8 cellular contexts compared by ENCODE assay signal in the genomic region with DNA sequence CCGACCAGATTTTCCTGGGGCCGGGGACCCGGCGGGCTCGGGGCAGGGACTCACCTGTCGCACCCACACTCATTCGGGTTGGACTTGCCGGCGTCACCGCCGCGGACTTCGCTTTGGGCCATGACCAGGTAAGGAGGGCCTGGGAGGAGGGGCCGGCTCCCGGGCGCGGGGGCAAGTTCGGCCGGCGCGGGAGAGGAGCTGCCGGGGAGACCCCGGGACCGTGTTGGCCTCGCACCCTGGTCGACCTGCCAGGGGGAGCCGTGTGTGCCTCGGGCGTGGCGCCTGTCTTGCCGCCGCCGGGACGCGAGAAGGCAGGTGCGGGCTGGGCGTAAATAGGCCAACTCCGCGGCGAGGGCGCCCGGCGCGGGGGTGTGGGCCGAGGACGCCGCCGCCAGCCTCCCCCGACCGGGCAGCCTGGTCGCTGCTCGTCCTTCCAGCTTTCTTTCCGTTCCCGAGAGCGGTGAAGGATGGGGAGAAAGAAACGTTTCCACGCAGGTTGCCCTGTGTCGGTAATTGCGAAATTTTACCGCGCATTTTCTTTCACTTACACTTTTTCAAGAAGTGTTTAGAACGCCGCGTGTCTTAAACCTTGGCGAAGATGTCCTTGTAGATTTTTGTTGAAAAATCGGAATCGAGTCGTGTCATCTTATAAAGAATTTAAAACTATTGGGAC. TPM values are rescaled to one million over a fixed set of nuclear protein-coding genes. Genes with fewer than 3 reads are reported as not detected.
DNase-seq lines count a peak whose midpoint lies in the region; ATAC-seq, FAIRE-seq and TF ChIP-seq lines count a peak whose summit lies in the region.

No MANE protein-coding gene starts in this region.

- H3K4me2 ChIP-seq in HCT116 (ENCODE audit: low read length), result peak overlapping the region; percentile 80

- H3K27ac Mint-ChIP-seq in CD14-positive monocyte, result peak overlapping the region; percentile 24 to 99 (median 99)
- H3K27ac Mint-ChIP-seq in MCF 10A (ENCODE audit: low read depth, unreplicated experiment), result peak overlapping the region; percentile 100

- H3K9me2 ChIP-seq in HCT116 (ENCODE audit: insufficient read depth), result no peaks in the 10 kb centered on the region

- intact Hi-C loops in CD14-positive monocyte (cut with micrococcal nuclease) (loop anchor here (5.0 kb wide), 1 partner anchor 350 kb away; no protein-coding TSS in a partner anchor), HCT116 (cut with micrococcal nuclease) (loop anchor here (1.0 to 2.0 kb wide), 2 partner anchors 251 to 309 kb away; a partner anchor contains a TSS), MCF 10A (cut with micrococcal nuclease) (loop anchor here (5.0 kb wide), 1 partner anchor 250 kb away; a partner anchor contains a TSS)

- RAD21 ChIA-PET in HCT116 (lab: Charles Lee; ENCODE audit: low non-redundant PET in 1 of 2, low total read pairs in 2 of 2, uncharacterized antibody in 2 of 2, unreplicated experiment in 2 of 2), result no interaction called here

- peak overlapping the region; percentile 98 for H3K27ac ChIP-seq in HCT116 (ENCODE audit: low read depth, low read length)

- H3K4me3 ChIP-seq in HCT116 (replicated peaks in 1 of 2; ENCODE audit: low read depth in 1 of 2, low read length in 2 of 2), result peak overlapping the region; percentile 93 to 98

- peaks cover 6 to 21% of the 10 kb centered on the region in 2 experiments; a peak in 3 of 4 replicates for H3K4me1 ChIP-seq in HCT116 (ENCODE audit: control insufficient read depth in 1 of 2, insufficient read depth in 2 of 2, low read length in 2 of 2)

- no peak for TF ChIP-seq RAD21 in HCT116 (IDR thresholded peaks at IDR 0.05; ENCODE audit: low read depth)

- no peaks in the 10 kb centered on the region for H3K9me3 ChIP-seq in HCT116 (ENCODE audit: control insufficient read depth in 1 of 2, insufficient read depth in 1 of 2, low read depth in 1 of 2, low read length in 2 of 2)

- H3K4me3 Mint-ChIP-seq in CD14-positive monocyte (peak overlapping the region; percentile 97), MCF 10A (ENCODE audit: unreplicated experiment) (peak overlapping the region; percentile 69)

- no peak for DNase-seq in CD14-positive monocyte (ENCODE audit: low spot score)
- no peak for DNase-seq in HCT116 (ENCODE audit: low read depth, low spot score)
- peak; percentile 27 for DNase-seq in SW480 (ENCODE audit: low spot score)
- peak; percentile 24 for DNase-seq in MCF 10A (ENCODE audit: unreplicated experiment)
- DNase-seq in iris pigment epithelial cell (ENCODE audit: low read depth), result peak; percentile 31
- peak; percentile 14 for DNase-seq in stimulated activated CD4-positive, alpha-beta T cell treated with anti-CD3 and anti-CD28 coated beads, Interleukin-2, amount 100 ng/mL, for 4 hours (ENCODE audit: low read depth)
- no peak for DNase-seq in HTR-8/SVneo (ENCODE audit: insufficient read length, low spot score)

- BruUV-seq in HCT116 (replicated peaks; lab: Mats Ljungman, UMichigan), result no TSS peak
- no TSS peak for BruUV-seq in MCF 10A (replicated peaks; lab: Mats Ljungman, UMichigan)

- H3K27me3 ChIP-seq in HCT116 (ENCODE audit: insufficient read depth, low read length), result no peaks in the 10 kb centered on the region

- peaks cover 7 to 20% of the 10 kb centered on the region in 2 experiments for H3K36me3 ChIP-seq in HCT116 (ENCODE audit: control insufficient read depth in 1 of 2, insufficient read depth in 2 of 2, low read length in 2 of 2)

- H3K9ac ChIP-seq in HCT116 (ENCODE audit: low read length), result peak overlapping the region; percentile 99

- no peak for ATAC-seq in HCT116
- ATAC-seq in HG03469 (IDR thresholded peaks at IDR 0.05; ENCODE audit: unreplicated experiment), result no peak

- POLR2A ChIA-PET in HCT116 (lab: Charles Lee), result no interaction called here
- POLR2A ChIA-PET in MCF 10A (lab: Yijun Ruan, JAX), result interaction anchor here (0.6 to 3.1 kb wide), 12 partner anchors 8 to 884 kb away, joined by 3 to 28 read pairs (median 3); a partner anchor contains a TSS

- H3K9me3 Mint-ChIP-seq in CD14-positive monocyte, result no peaks in the 10 kb centered on the region
- no peaks in the 10 kb centered on the region for H3K9me3 Mint-ChIP-seq in MCF 10A (ENCODE audit: unreplicated experiment)

- peaks cover 18% of the 10 kb centered on the region; the same call in 1 of the 2 replicates for H4K20me1 ChIP-seq in HCT116 (ENCODE audit: insufficient read depth)

- H2AFZ ChIP-seq in HCT116 (ENCODE audit: low read depth, low read length, poor library complexity, severe bottlenecking), result no peak overlapping the region

- H3K4me1 Mint-ChIP-seq in CD14-positive monocyte, result peaks cover 34% of the 10 kb centered on the region
- H3K4me1 Mint-ChIP-seq in MCF 10A (ENCODE audit: insufficient read depth, unreplicated experiment), result peaks cover 24% of the 10 kb centered on the region

- no peak for TF ChIP-seq POLR2A in HCT116 (IDR thresholded peaks at IDR 0.05; ENCODE audit: borderline replicate concordance, extremely low read depth, insufficient read depth, insufficient read length)

- H3K27me3 Mint-ChIP-seq in CD14-positive monocyte (ENCODE audit: low read depth in 3 of 3), result peaks cover 0 to 2% (median 2%) of the 10 kb centered on the region in 3 donors
- no peaks in the 10 kb centered on the region for H3K27me3 Mint-ChIP-seq in MCF 10A (ENCODE audit: insufficient read depth, unreplicated experiment)

- peaks cover 11 to 13% of the 10 kb centered on the region in 2 donors for H3K36me3 Mint-ChIP-seq in CD14-positive monocyte
- H3K36me3 Mint-ChIP-seq in MCF 10A (ENCODE audit: insufficient read depth, unreplicated experiment), result peaks cover 15% of the 10 kb centered on the region

- CTCF ChIA-PET in HCT116 (lab: Charles Lee) (no interaction called here), MCF 10A (lab: Yijun Ruan, JAX) (interaction anchor here (1.0 kb wide), 1 partner anchor 10 kb away, joined by 4 read pairs; no protein-coding TSS in a partner anchor)

- TF ChIP-seq CTCF in CD14-positive monocyte (IDR thresholded peaks at IDR 0.05), result no peak
- no peak for TF ChIP-seq CTCF in HCT116 (IDR thresholded peaks at IDR 0.05 in 2 of 3, conservative IDR thresholded peaks at IDR 0.05 in 1 of 3; ENCODE audit: borderline replicate concordance in 1 of 3, insufficient read depth in 1 of 3, low read depth in 2 of 3, low read length in 2 of 3)
- TF ChIP-seq CTCF in MCF 10A (IDR thresholded peaks at IDR 0.05; ENCODE audit: unreplicated experiment), result no peak

- H3K79me2 ChIP-seq in HCT116 (ENCODE audit: insufficient read depth, low read length), result peaks cover 64% of the 10 kb centered on the region

- FAIRE-seq in HTR-8/SVneo (lab: Jason Lieb, UNC), result no peak

TF ChIP-seq in HCT116, 20 proteins besides CTCF, POLR2A, EP300 and RAD21 (continues in another document):
- no peak for TF ChIP-seq FOSL1 (IDR thresholded peaks at IDR 0.05; ENCODE audit: low read depth)
- TF ChIP-seq, protein P1, sequence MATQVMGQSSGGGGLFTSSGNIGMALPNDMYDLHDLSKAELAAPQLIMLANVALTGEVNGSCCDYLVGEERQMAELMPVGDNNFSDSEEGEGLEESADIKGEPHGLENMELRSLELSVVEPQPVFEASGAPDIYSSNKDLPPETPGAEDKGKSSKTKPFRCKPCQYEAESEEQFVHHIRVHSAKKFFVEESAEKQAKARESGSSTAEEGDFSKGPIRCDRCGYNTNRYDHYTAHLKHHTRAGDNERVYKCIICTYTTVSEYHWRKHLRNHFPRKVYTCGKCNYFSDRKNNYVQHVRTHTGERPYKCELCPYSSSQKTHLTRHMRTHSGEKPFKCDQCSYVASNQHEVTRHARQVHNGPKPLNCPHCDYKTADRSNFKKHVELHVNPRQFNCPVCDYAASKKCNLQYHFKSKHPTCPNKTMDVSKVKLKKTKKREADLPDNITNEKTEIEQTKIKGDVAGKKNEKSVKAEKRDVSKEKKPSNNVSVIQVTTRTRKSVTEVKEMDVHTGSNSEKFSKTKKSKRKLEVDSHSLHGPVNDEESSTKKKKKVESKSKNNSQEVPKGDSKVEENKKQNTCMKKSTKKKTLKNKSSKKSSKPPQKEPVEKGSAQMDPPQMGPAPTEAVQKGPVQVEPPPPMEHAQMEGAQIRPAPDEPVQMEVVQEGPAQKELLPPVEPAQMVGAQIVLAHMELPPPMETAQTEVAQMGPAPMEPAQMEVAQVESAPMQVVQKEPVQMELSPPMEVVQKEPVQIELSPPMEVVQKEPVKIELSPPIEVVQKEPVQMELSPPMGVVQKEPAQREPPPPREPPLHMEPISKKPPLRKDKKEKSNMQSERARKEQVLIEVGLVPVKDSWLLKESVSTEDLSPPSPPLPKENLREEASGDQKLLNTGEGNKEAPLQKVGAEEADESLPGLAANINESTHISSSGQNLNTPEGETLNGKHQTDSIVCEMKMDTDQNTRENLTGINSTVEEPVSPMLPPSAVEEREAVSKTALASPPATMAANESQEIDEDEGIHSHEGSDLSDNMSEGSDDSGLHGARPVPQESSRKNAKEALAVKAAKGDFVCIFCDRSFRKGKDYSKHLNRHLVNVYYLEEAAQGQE (IDR thresholded peaks at IDR 0.05; ENCODE audit: low read depth), result no peak
- TF ChIP-seq ZFX (IDR thresholded peaks at IDR 0.05), result peak; percentile 84
- TF ChIP-seq SRF (IDR thresholded peaks at IDR 0.05; ENCODE audit: low read depth), result no peak
- TF ChIP-seq TCF7L2 (IDR thresholded peaks at IDR 0.05; ENCODE audit: borderline replicate concordance, extremely low read depth, insufficient read depth, insufficient read length), result no peak
- TF ChIP-seq CEBPB (IDR thresholded peaks at IDR 0.05; ENCODE audit: low read depth), result no peak
- TF ChIP-seq, protein P2, sequence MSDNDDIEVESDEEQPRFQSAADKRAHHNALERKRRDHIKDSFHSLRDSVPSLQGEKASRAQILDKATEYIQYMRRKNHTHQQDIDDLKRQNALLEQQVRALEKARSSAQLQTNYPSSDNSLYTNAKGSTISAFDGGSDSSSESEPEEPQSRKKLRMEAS (IDR thresholded peaks at IDR 0.05), result no peak
- TF ChIP-seq SP1 (IDR thresholded peaks at IDR 0.05; ENCODE audit: low read depth), result no peak
- no peak for TF ChIP-seq POLR2AphosphoS5 (IDR thresholded peaks at IDR 0.05; ENCODE audit: low read depth, low read length)
- 0 out of 2 replicates have a peak, but pooled peaks have one; percentile 7 for TF ChIP-seq EGR1 (IDR thresholded peaks at IDR 0.05; ENCODE audit: low read depth)
- no peak for TF ChIP-seq EZH2phosphoT487 (IDR thresholded peaks at IDR 0.05; ENCODE audit: borderline replicate concordance)
- no peak for TF ChIP-seq YY1 (IDR thresholded peaks at IDR 0.05; ENCODE audit: extremely low read depth, insufficient replicate concordance, low read depth, low read length)

RNA-seq across cellular contexts. Expression of a gene that starts 0.6 kb away (rescaled TPM):
- 10 to 100 TPM; 13.6 to 24.0 TPM for polyA plus RNA-seq in CD14-positive monocyte
- total RNA-seq in HCT116 (2021; ENCODE audit: unreplicated experiment), result 37.8 TPM
- 8.7 and 13.4 TPM in 2 replicates for polyA plus RNA-seq in HCT116 (2012)
- total RNA-seq in MCF 10A (2022), result 32.8 and 47.2 TPM in 2 replicates

Comparison
In these comparisons a context has a peak if more than half of its experiments do, and no peak if none do; other contexts are left out.
1. DNase-seq: peak in SW480 (single experiment), MCF 10A (single experiment), iris pigment epithelial cell (single experiment) and stimulated activated CD4-positive, alpha-beta T cell treated with anti-CD3 and anti-CD28 coated beads, Interleukin-2, amount 100 ng/mL, for 4 hours (single experiment); none in CD14-positive monocyte (single experiment), HCT116 (single experiment) and HTR-8/SVneo (single experiment).